ENCODE assay signal across 1 cellular context in genomic region chr2:102421890-102422759, GRCh38.
TF ChIP-seq lines count a peak whose summit lies in the region.

No MANE protein-coding gene starts in this region.

TF ChIP-seq in K562, 482 proteins besides CTCF, POLR2A, EP300 and RAD21 (continued from another document and continues in another):
- TF ChIP-seq, protein P1, sequence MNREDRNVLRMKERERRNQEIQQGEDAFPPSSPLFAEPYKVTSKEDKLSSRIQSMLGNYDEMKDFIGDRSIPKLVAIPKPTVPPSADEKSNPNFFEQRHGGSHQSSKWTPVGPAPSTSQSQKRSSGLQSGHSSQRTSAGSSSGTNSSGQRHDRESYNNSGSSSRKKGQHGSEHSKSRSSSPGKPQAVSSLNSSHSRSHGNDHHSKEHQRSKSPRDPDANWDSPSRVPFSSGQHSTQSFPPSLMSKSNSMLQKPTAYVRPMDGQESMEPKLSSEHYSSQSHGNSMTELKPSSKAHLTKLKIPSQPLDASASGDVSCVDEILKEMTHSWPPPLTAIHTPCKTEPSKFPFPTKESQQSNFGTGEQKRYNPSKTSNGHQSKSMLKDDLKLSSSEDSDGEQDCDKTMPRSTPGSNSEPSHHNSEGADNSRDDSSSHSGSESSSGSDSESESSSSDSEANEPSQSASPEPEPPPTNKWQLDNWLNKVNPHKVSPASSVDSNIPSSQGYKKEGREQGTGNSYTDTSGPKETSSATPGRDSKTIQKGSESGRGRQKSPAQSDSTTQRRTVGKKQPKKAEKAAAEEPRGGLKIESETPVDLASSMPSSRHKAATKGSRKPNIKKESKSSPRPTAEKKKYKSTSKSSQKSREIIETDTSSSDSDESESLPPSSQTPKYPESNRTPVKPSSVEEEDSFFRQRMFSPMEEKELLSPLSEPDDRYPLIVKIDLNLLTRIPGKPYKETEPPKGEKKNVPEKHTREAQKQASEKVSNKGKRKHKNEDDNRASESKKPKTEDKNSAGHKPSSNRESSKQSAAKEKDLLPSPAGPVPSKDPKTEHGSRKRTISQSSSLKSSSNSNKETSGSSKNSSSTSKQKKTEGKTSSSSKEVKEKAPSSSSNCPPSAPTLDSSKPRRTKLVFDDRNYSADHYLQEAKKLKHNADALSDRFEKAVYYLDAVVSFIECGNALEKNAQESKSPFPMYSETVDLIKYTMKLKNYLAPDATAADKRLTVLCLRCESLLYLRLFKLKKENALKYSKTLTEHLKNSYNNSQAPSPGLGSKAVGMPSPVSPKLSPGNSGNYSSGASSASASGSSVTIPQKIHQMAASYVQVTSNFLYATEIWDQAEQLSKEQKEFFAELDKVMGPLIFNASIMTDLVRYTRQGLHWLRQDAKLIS (CRISPR knock-in tag; IDR thresholded peaks at IDR 0.05): no peak
- TF ChIP-seq NFE2L1 (tag; IDR thresholded peaks at IDR 0.05; ENCODE audit: borderline replicate concordance, low read depth) (no peak), TSC22D4 (tag; IDR thresholded peaks at IDR 0.05) (no peak), PRDM10 (IDR thresholded peaks at IDR 0.05; ENCODE audit: partially characterized antibody) (peak; percentile 45), BRD4 (IDR thresholded peaks at IDR 0.05) (no peak), PYGO2 (tag; IDR thresholded peaks at IDR 0.05) (0 out of 2 replicates have a peak, but pooled peaks have one; percentile 29), TCFL5 (CRISPR knock-in tag; conservative IDR thresholded peaks at IDR 0.05) (no peak), GATAD2B (IDR thresholded peaks at IDR 0.05; ENCODE audit: borderline replicate concordance) (no peak), ZNF444 (CRISPR knock-in tag; IDR thresholded peaks at IDR 0.05) (no peak), THRAP3 (IDR thresholded peaks at IDR 0.05; ENCODE audit: borderline replicate concordance) (no peak), NCOA6 (IDR thresholded peaks at IDR 0.05) (no peak), ZNF3 (CRISPR knock-in tag; IDR thresholded peaks at IDR 0.05) (no peak), CREM (IDR thresholded peaks at IDR 0.05; ENCODE audit: low read depth) (peak; percentile 7; the same call in 1 of the 2 replicates), CBX5 (IDR thresholded peaks at IDR 0.05; ENCODE audit: borderline replicate concordance, low read depth) (no peak), ZBED1 (IDR thresholded peaks at IDR 0.05) (no peak), ZNF165 (CRISPR knock-in tag; IDR thresholded peaks at IDR 0.05; ENCODE audit: borderline replicate concordance) (no peak), ATF4 (CRISPR knock-in tag; IDR thresholded peaks at IDR 0.05) (no peak), SMARCB1 (IDR thresholded peaks at IDR 0.05; ENCODE audit: insufficient read length, low read depth) (no peak), NELFE (IDR thresholded peaks at IDR 0.05; ENCODE audit: insufficient read depth, insufficient read length) (no peak), ZNF316 (IDR thresholded peaks at IDR 0.05) (no peak), C11orf30 (IDR thresholded peaks at IDR 0.05; ENCODE audit: low read depth) (no peak), POLR2G (IDR thresholded peaks at IDR 0.05; ENCODE audit: low read depth, low read length) (no peak), CREB1 (IDR thresholded peaks at IDR 0.05) (no peak), CREB1 (CRISPR knock-in tag; IDR thresholded peaks at IDR 0.05) (no peak), NFE2 (IDR thresholded peaks at IDR 0.05; ENCODE audit: low read depth) (0 out of 2 replicates have a peak, but pooled peaks have one; percentile 9), POU5F1 (IDR thresholded peaks at IDR 0.05; ENCODE audit: borderline replicate concordance, low read depth, low read length, partially characterized antibody) (no peak), ZNF740 (CRISPR knock-in tag; IDR thresholded peaks at IDR 0.05) (no peak), ZNF740 (tag; IDR thresholded peaks at IDR 0.05) (no peak), ZNF140 (CRISPR knock-in tag; IDR thresholded peaks at IDR 0.05) (no peak), MEF2A (IDR thresholded peaks at IDR 0.05; ENCODE audit: control insufficient read depth, low read depth, low read length) (no peak), ZZZ3 (IDR thresholded peaks at IDR 0.05) (no peak), ETV6 (IDR thresholded peaks at IDR 0.05; ENCODE audit: borderline replicate concordance in 1 of 2, low read depth in 2 of 2, low read length in 1 of 2) (peak; percentile 82 to 86), ETV6 (CRISPR knock-in tag; IDR thresholded peaks at IDR 0.05; ENCODE audit: borderline replicate concordance) (no peak), RBM22 (IDR thresholded peaks at IDR 0.05; ENCODE audit: low read depth, low read length, poor library complexity, severe bottlenecking) (no peak), RFX5 (IDR thresholded peaks at IDR 0.05; ENCODE audit: low read depth, low read length) (no peak), NFIX (CRISPR knock-in tag; IDR thresholded peaks at IDR 0.05; ENCODE audit: low read depth) (no peak), ZNF507 (tag; conservative IDR thresholded peaks at IDR 0.05) (no peak), SAFB2 (IDR thresholded peaks at IDR 0.05; ENCODE audit: borderline replicate concordance, low read depth, low read length, severe bottlenecking) (no peak), ZNF174 (CRISPR knock-in tag; IDR thresholded peaks at IDR 0.05) (no peak), ZC3H4 (CRISPR knock-in tag; IDR thresholded peaks at IDR 0.05; ENCODE audit: borderline replicate concordance) (no peak), ZBTB49 (CRISPR knock-in tag; IDR thresholded peaks at IDR 0.05; ENCODE audit: borderline replicate concordance) (no peak), ZNF146 (CRISPR knock-in tag; IDR thresholded peaks at IDR 0.05; ENCODE audit: unreplicated experiment) (no peak), MAFF (IDR thresholded peaks at IDR 0.05; ENCODE audit: low read length) (no peak), RBM17 (IDR thresholded peaks at IDR 0.05; ENCODE audit: borderline replicate concordance, low read depth, low read length) (no peak), ZSCAN29 (IDR thresholded peaks at IDR 0.05) (no peak), SMAD1 (IDR thresholded peaks at IDR 0.05; ENCODE audit: low read depth, low read length, partially characterized antibody) (no peak), CAMTA2 (CRISPR knock-in tag; conservative IDR thresholded peaks at IDR 0.05) (no peak), ZBTB7A (IDR thresholded peaks at IDR 0.05; ENCODE audit: borderline replicate concordance, control insufficient read depth, low read depth, low read length) (no peak), USF1 (CRISPR knock-in tag; IDR thresholded peaks at IDR 0.05) (no peak), EZH2 (IDR thresholded peaks at IDR 0.05; ENCODE audit: borderline replicate concordance, low read depth, low read length) (no peak), HDAC8 (tag; IDR thresholded peaks at IDR 0.05) (no peak), NCOA1 (IDR thresholded peaks at IDR 0.05; ENCODE audit: low read depth) (no peak)
- TF ChIP-seq, protein P2, sequence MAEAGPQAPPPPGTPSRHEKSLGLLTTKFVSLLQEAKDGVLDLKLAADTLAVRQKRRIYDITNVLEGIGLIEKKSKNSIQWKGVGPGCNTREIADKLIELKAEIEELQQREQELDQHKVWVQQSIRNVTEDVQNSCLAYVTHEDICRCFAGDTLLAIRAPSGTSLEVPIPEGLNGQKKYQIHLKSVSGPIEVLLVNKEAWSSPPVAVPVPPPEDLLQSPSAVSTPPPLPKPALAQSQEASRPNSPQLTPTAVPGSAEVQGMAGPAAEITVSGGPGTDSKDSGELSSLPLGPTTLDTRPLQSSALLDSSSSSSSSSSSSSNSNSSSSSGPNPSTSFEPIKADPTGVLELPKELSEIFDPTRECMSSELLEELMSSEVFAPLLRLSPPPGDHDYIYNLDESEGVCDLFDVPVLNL (CRISPR knock-in tag; IDR thresholded peaks at IDR 0.05; ENCODE audit: low read depth): no peak
- TF ChIP-seq, protein P3, sequence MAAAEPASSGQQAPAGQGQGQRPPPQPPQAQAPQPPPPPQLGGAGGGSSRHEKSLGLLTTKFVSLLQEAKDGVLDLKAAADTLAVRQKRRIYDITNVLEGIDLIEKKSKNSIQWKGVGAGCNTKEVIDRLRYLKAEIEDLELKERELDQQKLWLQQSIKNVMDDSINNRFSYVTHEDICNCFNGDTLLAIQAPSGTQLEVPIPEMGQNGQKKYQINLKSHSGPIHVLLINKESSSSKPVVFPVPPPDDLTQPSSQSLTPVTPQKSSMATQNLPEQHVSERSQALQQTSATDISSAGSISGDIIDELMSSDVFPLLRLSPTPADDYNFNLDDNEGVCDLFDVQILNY (CRISPR knock-in tag; IDR thresholded peaks at IDR 0.05): no peak
- TF ChIP-seq, protein P4, sequence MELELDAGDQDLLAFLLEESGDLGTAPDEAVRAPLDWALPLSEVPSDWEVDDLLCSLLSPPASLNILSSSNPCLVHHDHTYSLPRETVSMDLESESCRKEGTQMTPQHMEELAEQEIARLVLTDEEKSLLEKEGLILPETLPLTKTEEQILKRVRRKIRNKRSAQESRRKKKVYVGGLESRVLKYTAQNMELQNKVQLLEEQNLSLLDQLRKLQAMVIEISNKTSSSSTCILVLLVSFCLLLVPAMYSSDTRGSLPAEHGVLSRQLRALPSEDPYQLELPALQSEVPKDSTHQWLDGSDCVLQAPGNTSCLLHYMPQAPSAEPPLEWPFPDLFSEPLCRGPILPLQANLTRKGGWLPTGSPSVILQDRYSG (tag; conservative IDR thresholded peaks at IDR 0.05; ENCODE audit: low read depth): no peak
- TF ChIP-seq, protein P5, sequence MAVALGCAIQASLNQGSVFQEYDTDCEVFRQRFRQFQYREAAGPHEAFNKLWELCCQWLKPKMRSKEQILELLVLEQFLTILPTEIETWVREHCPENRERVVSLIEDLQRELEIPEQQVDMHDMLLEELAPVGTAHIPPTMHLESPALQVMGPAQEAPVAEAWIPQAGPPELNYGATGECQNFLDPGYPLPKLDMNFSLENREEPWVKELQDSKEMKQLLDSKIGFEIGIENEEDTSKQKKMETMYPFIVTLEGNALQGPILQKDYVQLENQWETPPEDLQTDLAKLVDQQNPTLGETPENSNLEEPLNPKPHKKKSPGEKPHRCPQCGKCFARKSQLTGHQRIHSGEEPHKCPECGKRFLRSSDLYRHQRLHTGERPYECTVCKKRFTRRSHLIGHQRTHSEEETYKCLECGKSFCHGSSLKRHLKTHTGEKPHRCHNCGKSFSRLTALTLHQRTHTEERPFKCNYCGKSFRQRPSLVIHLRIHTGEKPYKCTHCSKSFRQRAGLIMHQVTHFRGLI (CRISPR knock-in tag; IDR thresholded peaks at IDR 0.05): no peak
